Comparison of ENCODE assay signal across 8 cellular contexts in the genomic region with DNA sequence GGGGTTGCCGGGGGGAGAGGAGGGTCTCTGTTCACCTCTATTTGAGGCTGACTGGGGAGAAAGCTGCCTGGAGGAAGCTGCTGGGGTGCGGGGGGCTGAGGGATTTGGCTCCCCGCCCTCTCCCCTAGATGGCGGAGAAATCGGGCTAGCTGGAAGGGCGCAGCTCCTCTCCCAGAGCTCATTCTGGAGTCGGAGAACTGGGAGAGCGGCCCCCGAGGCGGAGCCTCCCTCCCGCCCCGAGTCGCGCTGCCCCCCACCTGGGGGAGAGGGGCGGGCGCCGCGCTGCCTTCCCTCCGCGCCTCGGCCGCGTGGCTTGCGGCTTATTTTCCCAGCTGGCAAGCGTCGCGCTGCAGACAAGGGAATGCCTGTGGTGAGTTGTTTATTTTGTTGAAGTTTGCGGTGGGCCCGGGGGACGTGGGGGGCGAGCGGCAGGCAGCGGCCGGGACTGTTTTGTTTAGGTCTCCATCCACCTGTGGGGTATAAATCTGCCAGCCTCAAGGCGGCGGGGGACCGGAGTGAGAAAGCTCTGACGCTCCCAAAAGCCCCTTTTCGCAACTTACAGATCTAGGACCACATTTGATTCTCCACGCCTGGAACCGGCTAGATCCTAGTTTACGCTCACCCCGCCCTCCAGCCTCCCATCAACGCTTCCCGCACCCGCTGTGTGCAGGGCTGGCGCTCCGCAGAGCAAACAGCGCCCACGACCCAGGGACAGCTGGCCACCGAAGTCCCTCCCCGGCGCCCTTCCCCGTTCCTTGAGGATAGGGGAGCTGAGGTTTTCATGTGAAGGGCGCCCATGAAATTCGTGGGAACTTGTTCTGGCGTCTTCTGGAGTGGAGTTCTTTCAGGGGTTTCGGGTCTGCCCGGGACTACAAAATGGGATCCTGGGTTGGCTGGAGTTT. TPM values are rescaled to one million over a fixed set of nuclear protein-coding genes. Genes with fewer than 3 reads are reported as not detected.
DNase-seq lines count a peak whose midpoint lies in the region; ATAC-seq, FAIRE-seq and TF ChIP-seq lines count a peak whose summit lies in the region.

No MANE protein-coding gene starts in this region.

- ATAC-seq in T-helper 17 cell (no peak), lower lobe of right lung (no peak), HG02571 (IDR thresholded peaks at IDR 0.05; ENCODE audit: unreplicated experiment) (no peak)
- no peak for ATAC-seq in stimulated activated naive B cell treated with anti-CD40 and anti-IgM and Interleukin-4, amounts not matched to agents 10 μg/mL and 1 μg/mL and 100 μg/mL, for 72 hours (replicated peaks)

- POLR2A ChIA-PET in CD4-positive, alpha-beta memory T cell (lab: Charles Lee; ENCODE audit: partially characterized antibody) = interaction anchor here (0.8 to 1.5 kb wide), 4 partner anchors 10 to 1586 kb away, joined by 3 to 4 read pairs (median 3); a partner anchor contains a TSS

- H3K27ac Mint-ChIP-seq in CD4-positive, alpha-beta memory T cell = peak overlapping the region; percentile 34 to 91 (median 64)
- peak overlapping the region; percentile 95 for H3K27ac Mint-ChIP-seq in T-helper 17 cell
- peak overlapping the region; percentile 63 for H3K27ac Mint-ChIP-seq in stimulated activated naive B cell treated with anti-CD40 and anti-IgM and Interleukin-4, amounts not matched to agents 10 μg/mL and 1 μg/mL and 100 μg/mL, for 72 hours

- peaks cover 27 to 62% (median 32%) of the 10 kb centered on the region in 4 donors for H3K4me1 Mint-ChIP-seq in CD4-positive, alpha-beta memory T cell
- H3K4me1 Mint-ChIP-seq in T-helper 17 cell = peaks cover 38% of the 10 kb centered on the region
- peaks cover 32 to 54% of the 10 kb centered on the region in 2 donors for H3K4me1 Mint-ChIP-seq in stimulated activated naive B cell treated with anti-CD40 and anti-IgM and Interleukin-4, amounts not matched to agents 10 μg/mL and 1 μg/mL and 100 μg/mL, for 72 hours

- no peak for FAIRE-seq in HTR-8/SVneo (lab: Jason Lieb, UNC)

- peaks cover 0 to 14% of the 10 kb centered on the region in 2 donors for H3K36me3 Mint-ChIP-seq in CD4-positive, alpha-beta memory T cell
- no peaks in the 10 kb centered on the region for H3K36me3 Mint-ChIP-seq in T-helper 17 cell (ENCODE audit: low read depth)
- peaks cover 0 to 3% of the 10 kb centered on the region in 2 donors for H3K36me3 Mint-ChIP-seq in stimulated activated naive B cell treated with anti-CD40 and anti-IgM and Interleukin-4, amounts not matched to agents 10 μg/mL and 1 μg/mL and 100 μg/mL, for 72 hours

- peaks cover 37% of the 10 kb centered on the region for H3K4me1 ChIP-seq in CD4-positive, alpha-beta memory T cell (ENCODE audit: insufficient read depth, low read length)
- peaks cover 47% of the 10 kb centered on the region for H3K4me1 ChIP-seq in lower lobe of right lung

- peak; percentile 10 to 60 (median 22) for DNase-seq in CD4-positive, alpha-beta memory T cell
- DNase-seq in HTR-8/SVneo (ENCODE audit: insufficient read length, low spot score) = peak; percentile 32
- DNase-seq in T-helper 17 cell = peak in 1 of 3 donors; percentile 13
- peak in 8 of 10 donors; percentile 21 to 67 (median 50) for DNase-seq in dorsolateral prefrontal cortex
- peak; percentile 55 for DNase-seq in lower lobe of right lung
- no peak for DNase-seq in stimulated activated naive B cell treated with anti-CD40 and anti-IgM and Interleukin-4, amounts not matched to agents 10 μg/mL and 1 μg/mL and 100 μg/mL, for 72 hours
- no peak for DNase-seq in NOMO-1 treated with DMSO at 0.1 percent for 48 hours (lab: John Stamatoyannopoulos, UW; ENCODE audit: unreplicated experiment)

- H3K4me3 ChIP-seq in CD4-positive, alpha-beta memory T cell (ENCODE audit: low read length in 2 of 2) = peak overlapping the region; percentile 45 to 52
- H3K4me3 ChIP-seq in dorsolateral prefrontal cortex (peak overlapping the region; percentile 53 to 98 (median 82)), lower lobe of right lung (peak overlapping the region; percentile 74)

- peaks cover 21% of the 10 kb centered on the region for H3K27me3 ChIP-seq in CD4-positive, alpha-beta memory T cell (ENCODE audit: insufficient read depth, low read length)
- H3K27me3 ChIP-seq in dorsolateral prefrontal cortex = no peaks in the 10 kb centered on the region
- H3K27me3 ChIP-seq in lower lobe of right lung (ENCODE audit: low read depth) = peaks cover 6% of the 10 kb centered on the region

- TF ChIP-seq CTCF in dorsolateral prefrontal cortex (IDR thresholded peaks at IDR 0.05 in 54 of 56, conservative IDR thresholded peaks at IDR 0.05 in 2 of 56; ENCODE audit: low read depth in 1 of 56, partially characterized antibody in 56 of 56) (peak in 45 of 56 donors; percentile 5 to 71 (median 46)), lower lobe of right lung (IDR thresholded peaks at IDR 0.05) (peak; percentile 34)

- H3K4me3 Mint-ChIP-seq in CD4-positive, alpha-beta memory T cell = peak overlapping the region; percentile 88 to 99 (median 94)
- H3K4me3 Mint-ChIP-seq in T-helper 17 cell = peak overlapping the region; percentile 97
- H3K4me3 Mint-ChIP-seq in stimulated activated naive B cell treated with anti-CD40 and anti-IgM and Interleukin-4, amounts not matched to agents 10 μg/mL and 1 μg/mL and 100 μg/mL, for 72 hours = peak overlapping the region; percentile 94 to 97

- peaks cover 0 to 5% (median 0%) of the 10 kb centered on the region in 8 donors for H3K9me3 Mint-ChIP-seq in CD4-positive, alpha-beta memory T cell
- no peaks in the 10 kb centered on the region for H3K9me3 Mint-ChIP-seq in stimulated activated naive B cell treated with anti-CD40 and anti-IgM and Interleukin-4, amounts not matched to agents 10 μg/mL and 1 μg/mL and 100 μg/mL, for 72 hours

- peak overlapping the region; percentile 22 for H3K27ac ChIP-seq in CD4-positive, alpha-beta memory T cell (ENCODE audit: low read depth, low read length)
- H3K27ac ChIP-seq in dorsolateral prefrontal cortex (peak overlapping the region in 58 of 59 donors; percentile 2 to 95 (median 86)), lower lobe of right lung (peak overlapping the region; percentile 70)

- H3K27me3 Mint-ChIP-seq in CD4-positive, alpha-beta memory T cell = peaks cover 18 to 19% of the 10 kb centered on the region in 2 donors
- peaks cover 23% of the 10 kb centered on the region for H3K27me3 Mint-ChIP-seq in T-helper 17 cell
- H3K27me3 Mint-ChIP-seq in stimulated activated naive B cell treated with anti-CD40 and anti-IgM and Interleukin-4, amounts not matched to agents 10 μg/mL and 1 μg/mL and 100 μg/mL, for 72 hours = peaks cover 16 to 33% of the 10 kb centered on the region in 2 donors

- CTCF ChIA-PET in CD4-positive, alpha-beta memory T cell (lab: Charles Lee; ENCODE audit: partially characterized antibody) = interaction anchor here (1.0 to 6.9 kb wide), 23 partner anchors 8 to 1589 kb away, joined by 3 to 97 read pairs (median 7); a partner anchor contains a TSS

- H3K36me3 ChIP-seq in CD4-positive, alpha-beta memory T cell (ENCODE audit: insufficient read depth, low read length) = no peaks in the 10 kb centered on the region
- no peaks in the 10 kb centered on the region for H3K36me3 ChIP-seq in lower lobe of right lung

- intact Hi-C loops in CD4-positive, alpha-beta memory T cell (cut with micrococcal nuclease) = loop anchor here (2.0 to 10.0 kb wide), 4 partner anchors 315 to 1962 kb away; a partner anchor contains a TSS
- intact Hi-C loops in dorsolateral prefrontal cortex (cut with DNase I) (loop anchor here (5.0 to 10.0 kb wide), 9 partner anchors 158 to 1832 kb away; a partner anchor contains a TSS), lower lobe of right lung (cut with DNase I) (no loop called here)

- no peaks in the 10 kb centered on the region for H3K9me3 ChIP-seq in CD4-positive, alpha-beta memory T cell (ENCODE audit: control insufficient read depth in 1 of 2, low read length in 2 of 2)
- no peaks in the 10 kb centered on the region for H3K9me3 ChIP-seq in T-helper 17 cell (ENCODE audit: control insufficient read depth, low read length, poor library complexity, severe bottlenecking)
- no peaks in the 10 kb centered on the region for H3K9me3 ChIP-seq in lower lobe of right lung

RNA-seq across cellular contexts. Expression of a gene that starts 4.0 kb away (rescaled TPM):
- total RNA-seq in CD4-positive, alpha-beta memory T cell = 10 to 100 TPM; 16.5 to 17.0 TPM
- polyA plus RNA-seq in CD4-positive, alpha-beta memory T cell = 1 to 10 TPM; 5.4 to 7.7 TPM
- 10 to 100 TPM; 13.7 to 15.0 TPM for total RNA-seq in T-helper 17 cell
- 10 to 100 TPM; 20.2 to 59.3 (median 41.0) TPM for total RNA-seq in dorsolateral prefrontal cortex
- total RNA-seq in lower lobe of right lung = 22.9 TPM

Comparison
In these comparisons a context has a peak if more than half of its experiments do, and no peak if none do; other contexts are left out.
1. DNase-seq: peak in CD4-positive, alpha-beta memory T cell (5 of 5), HTR-8/SVneo (single experiment), dorsolateral prefrontal cortex (8 of 10) and lower lobe of right lung (single experiment); none in stimulated activated naive B cell treated with anti-CD40 and anti-IgM and Interleukin-4, amounts not matched to agents 10 μg/mL and 1 μg/mL and 100 μg/mL, for 72 hours (single experiment) and NOMO-1 treated with DMSO at 0.1 percent for 48 hours (single experiment).
2. H3K27ac ChIP-seq: peak in every context shown above with its lines; median percentile 86 in dorsolateral prefrontal cortex; 70 in lower lobe of right lung; 22 in CD4-positive, alpha-beta memory T cell.
3. Peak in every context shown above with its lines, with median percentiles within 50 percentile points of each other: H3K4me3 ChIP-seq, H3K27ac Mint-ChIP-seq and H3K4me3 Mint-ChIP-seq.